13 cellular contexts compared by ENCODE assay signal in genomic region chr13:112990783-112991182, GRCh38. TPM values are rescaled to one million over a fixed set of nuclear protein-coding genes. Genes with fewer than 3 reads are reported as not detected.
DNase-seq lines count a peak whose midpoint lies in the region; ATAC-seq and TF ChIP-seq lines count a peak whose summit lies in the region.
"Had no signal": no experiment of that assay in that cellular context is flagged by ENCODE, and none has a peak within 500 bp of the region (broad histone marks: within the 10 kb centered on the region; RNA-seq: fewer than 3 reads in every experiment).

No MANE protein-coding gene starts in this region.

- no peaks in the 10 kb centered on the region for H3K9me3 Mint-ChIP-seq in CD8-positive, alpha-beta T cell
- H3K9me3 Mint-ChIP-seq: T-helper 1 cell treated with Interleukin-12 subunit alpha and Interleukin-12 subunit beta and Interleukin-4 antibody, amounts not matched to agents 30 μg/mL and 1 μg/mL, for 36 hours had no signal

- H3K4me1 ChIP-seq in hepatocyte (ENCODE audit: insufficient read depth) = peaks cover 6% of the 10 kb centered on the region
- no peaks in the 10 kb centered on the region for H3K4me1 ChIP-seq in CD8-positive, alpha-beta T cell (ENCODE audit: insufficient read depth, low read length)
- H3K4me1 ChIP-seq: A549, gastroesophageal sphincter, parathyroid adenoma had no signal

- H2AFZ ChIP-seq in hepatocyte = no peak overlapping the region
- H2AFZ ChIP-seq: parathyroid adenoma had no signal

- POLR2A ChIA-PET in CD8-positive, alpha-beta T cell (lab: Charles Lee) = no interaction called here

- peaks cover 7% of the 10 kb centered on the region for H3K36me3 Mint-ChIP-seq in CD8-positive, alpha-beta T cell

- CTCF ChIA-PET in CD8-positive, alpha-beta T cell (lab: Charles Lee) = no interaction called here

- H3K27me3 ChIP-seq in hepatocyte = no peaks in the 10 kb centered on the region
- H3K27me3 ChIP-seq in CD8-positive, alpha-beta T cell (ENCODE audit: insufficient read depth, low read length) = no peaks in the 10 kb centered on the region

- H3K4me3 ChIP-seq in hepatocyte = no peak overlapping the region
- no peak overlapping the region for H3K4me3 ChIP-seq in CD8-positive, alpha-beta T cell (ENCODE audit: low read depth, low read length)
- H3K4me3 ChIP-seq: A549, gastroesophageal sphincter had no signal

- DNase-seq in Right ventricle myocardium superior (no peak), left cardiac atrium (no peak), NCI-H526 treated with DMSO at 0.1 percent for 48 hours (lab: John Stamatoyannopoulos, UW) (peak; percentile 96), hepatocyte (ENCODE audit: low spot score) (peak; percentile 84), ureter (ENCODE audit: low spot score) (peak; percentile 62)
- DNase-seq in stimulated activated CD4-positive, alpha-beta T cell treated with anti-CD3 and anti-CD28 coated beads, Interleukin-4, amount 100 ng/mL, for 1 hour = no peak
- no peak for DNase-seq in CD8-positive, alpha-beta T cell
- DNase-seq: stimulated activated naive CD4-positive, alpha-beta T cell treated with Interleukin-2 at 50 U/mL for 16 hours had no signal

- H3K4me2 ChIP-seq in hepatocyte = peak overlapping the region; percentile 37
- H3K4me2 ChIP-seq: A549 had no signal

- no peak overlapping the region for H3K4me3 Mint-ChIP-seq in CD8-positive, alpha-beta T cell
- H3K4me3 Mint-ChIP-seq: T-helper 1 cell treated with Interleukin-12 subunit alpha and Interleukin-12 subunit beta and Interleukin-4 antibody, amounts not matched to agents 30 μg/mL and 1 μg/mL, for 36 hours had no signal

- H3K27ac Mint-ChIP-seq in CD8-positive, alpha-beta T cell = no peak overlapping the region
- H3K27ac Mint-ChIP-seq: T-helper 1 cell treated with Interleukin-12 subunit alpha and Interleukin-12 subunit beta and Interleukin-4 antibody, amounts not matched to agents 30 μg/mL and 1 μg/mL, for 36 hours had no signal

- intact Hi-C loops in Right ventricle myocardium superior (cut with DNase I) = no loop called here
- intact Hi-C loops in left cardiac atrium (cut with DNase I) = no loop called here
- intact Hi-C loops in CD8-positive, alpha-beta T cell (cut with DNase I, micrococcal nuclease) = no loop called here

- H3K4me1 Mint-ChIP-seq in CD8-positive, alpha-beta T cell (ENCODE audit: low read depth) = peaks cover 2% of the 10 kb centered on the region

- no peak for TF ChIP-seq CTCF in hepatocyte (IDR thresholded peaks at IDR 0.05; ENCODE audit: poor library complexity)
- TF ChIP-seq CTCF in CD8-positive, alpha-beta T cell (IDR thresholded peaks at IDR 0.05) = no peak

- no peaks in the 10 kb centered on the region for H3K9me3 ChIP-seq in hepatocyte (ENCODE audit: low read depth)
- no peaks in the 10 kb centered on the region for H3K9me3 ChIP-seq in CD8-positive, alpha-beta T cell (ENCODE audit: low read length)
- H3K9me3 ChIP-seq: A549, gastroesophageal sphincter had no signal

- peaks cover 2% of the 10 kb centered on the region for H3K79me2 ChIP-seq in hepatocyte
- H3K79me2 ChIP-seq: parathyroid adenoma had no signal

- ATAC-seq in Right ventricle myocardium superior (ENCODE audit: poor library complexity) (peak; percentile 73), left cardiac atrium (no peak), HG03469 (IDR thresholded peaks at IDR 0.05; ENCODE audit: unreplicated experiment) (no peak)
- ATAC-seq in CD8-positive, alpha-beta T cell = no peak
- ATAC-seq: A549, gastroesophageal sphincter had no signal

- no peaks in the 10 kb centered on the region for H3K27me3 Mint-ChIP-seq in CD8-positive, alpha-beta T cell (ENCODE audit: low read depth)

- no peaks in the 10 kb centered on the region for H3K36me3 ChIP-seq in hepatocyte (replicated peaks; ENCODE audit: insufficient read depth, low read depth)
- H3K36me3 ChIP-seq in CD8-positive, alpha-beta T cell (ENCODE audit: insufficient read depth, low read length) = no peaks in the 10 kb centered on the region
- H3K36me3 ChIP-seq: gastroesophageal sphincter had no signal

- H3K27ac ChIP-seq in hepatocyte = peak overlapping the region; percentile 78
- H3K27ac ChIP-seq in CD8-positive, alpha-beta T cell (ENCODE audit: low read depth, low read length) = no peak overlapping the region
- H3K27ac ChIP-seq: A549, gastroesophageal sphincter, parathyroid adenoma had no signal

- H4K20me1 ChIP-seq in hepatocyte (ENCODE audit: insufficient read depth, poor library complexity, severe bottlenecking) = no peaks in the 10 kb centered on the region

- no peaks in the 10 kb centered on the region for H3K9me2 ChIP-seq in hepatocyte (replicated peaks; ENCODE audit: insufficient read depth)

- WGBS in hepatocyte (ENCODE audit: low lambda C conversion rate, missing lambda C conversion rate) = 44% methylated on average over 8 of the region's 8 CpGs

RNA-seq across cellular contexts. Expression of gene MCF2L, which starts 21.8 kb away (rescaled TPM):
- total RNA-seq in Right ventricle myocardium superior (38.1 TPM), left cardiac atrium (10 to 100 TPM; 39.1 to 41.6 TPM), hepatocyte (16.7 and 22.4 TPM in 2 replicates), ureter (115 TPM)
- 11.1 and 13.5 TPM in 2 replicates for polyA plus RNA-seq in hepatocyte
- 10 to 100 TPM; 13.7 to 15.0 TPM for total RNA-seq in CD8-positive, alpha-beta T cell

Comparison
In these comparisons a context has a peak if more than half of its experiments do, and no peak if none do; other contexts are left out.
1. DNase-seq: peak in NCI-H526 treated with DMSO at 0.1 percent for 48 hours (single experiment), hepatocyte (single experiment) and ureter (single experiment); none in Right ventricle myocardium superior (single experiment), left cardiac atrium (single experiment), stimulated activated CD4-positive, alpha-beta T cell treated with anti-CD3 and anti-CD28 coated beads, Interleukin-4, amount 100 ng/mL, for 1 hour (single experiment) and CD8-positive, alpha-beta T cell (0 of 7).